ENCODE assay signal across 25 cellular contexts in the genomic region with DNA sequence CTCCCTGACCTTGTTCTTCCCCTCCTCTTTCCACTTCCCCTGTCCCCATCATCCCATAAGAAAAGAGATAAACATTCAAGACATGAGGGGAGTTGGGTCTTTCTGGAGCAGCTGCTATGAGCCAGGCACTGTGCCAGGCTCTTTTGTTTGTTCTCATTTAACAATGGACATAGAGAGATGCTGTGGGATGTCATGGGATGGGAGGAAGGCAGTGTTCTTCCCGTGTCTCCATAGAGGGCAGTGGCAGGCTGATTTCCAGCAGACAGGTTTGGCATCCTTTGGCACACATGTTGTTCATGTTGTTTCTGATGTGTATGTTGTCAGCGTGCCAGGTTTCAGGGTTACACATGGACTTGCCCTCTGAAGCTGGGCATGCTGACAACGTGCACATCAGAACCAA. TPM values are rescaled to one million over a fixed set of nuclear protein-coding genes. Genes with fewer than 3 reads are reported as not detected.
A peak's percentile ranks its signal among the peaks of the same experiment; 100 is the strongest.
DNase-seq lines count a peak whose midpoint lies in the region; ATAC-seq and TF ChIP-seq lines count a peak whose summit lies in the region.
"Had no signal": no experiment of that assay in that cellular context is flagged by ENCODE, and none has a peak within 500 bp of the region (broad histone marks: within the 10 kb centered on the region; RNA-seq: fewer than 3 reads in every experiment).

No MANE protein-coding gene starts in this region.

- no peaks in the 10 kb centered on the region for H3K4me1 ChIP-seq in foreskin keratinocyte
- H3K4me1 ChIP-seq in upper lobe of right lung: no peaks in the 10 kb centered on the region
- H3K4me1 ChIP-seq: neural progenitor cell had no signal

- no peaks in the 10 kb centered on the region for H3K36me3 Mint-ChIP-seq in Calu3 (ENCODE audit: insufficient read depth, unreplicated experiment)
- H3K36me3 Mint-ChIP-seq: activated naive CD4-positive, alpha-beta T cell treated with anti-CD3 and anti-CD28 coated beads, Interleukin-2, amount 50 U/mL, for 72 hours; IgD-negative memory B cell; mesothelial cell of epicardium; neural progenitor cell; stimulated activated effector memory CD8-positive, alpha-beta T cell treated with anti-CD3 and anti-CD28 coated beads, Interleukin-12 subunit alpha, Interleukin-12 subunit beta, amount 100 ng/mL, for 72 hours had no signal

- H3K27ac ChIP-seq in foreskin keratinocyte (no peak overlapping the region), upper lobe of right lung (no peak overlapping the region)
- H3K27ac ChIP-seq: HL-60, neural progenitor cell had no signal

- no TSS peak for BruUV-seq in Calu3 (replicated peaks; lab: Mats Ljungman, UMichigan)

- no peaks in the 10 kb centered on the region for H3K9me3 ChIP-seq in upper lobe of right lung

- intact Hi-C loops in upper lobe of right lung (cut with DNase I): no loop called here
- intact Hi-C loops in Right ventricle myocardium superior (cut with DNase I): no loop called here
- intact Hi-C loops in Calu3 (cut with micrococcal nuclease; ENCODE audit: unreplicated experiment): no loop called here

- TF ChIP-seq CTCF in foreskin keratinocyte (conservative IDR thresholded peaks at IDR 0.05) (peak; percentile 5), upper lobe of right lung (IDR thresholded peaks at IDR 0.05) (no peak), Calu3 (IDR thresholded peaks at IDR 0.05; ENCODE audit: unreplicated experiment) (no peak)

- H3K4me3 Mint-ChIP-seq in Calu3 (ENCODE audit: low read depth, unreplicated experiment): no peak overlapping the region
- H3K4me3 Mint-ChIP-seq: activated B cell treated with CpG ODN at 0.5 μM for 24 hours; CD4-positive, alpha-beta T cell; dendritic cell treated with granulocyte-macrophage colony-stimulating factor and Interleukin-4, amounts not matched to agents 40 ng/mL and 50 ng/mL, for 4 days; H9; IgD-negative memory B cell; mesothelial cell of epicardium; neural progenitor cell; stimulated activated effector memory CD8-positive, alpha-beta T cell treated with anti-CD3 and anti-CD28 coated beads, Interleukin-12 subunit alpha, Interleukin-12 subunit beta, amount 100 ng/mL, for 72 hours; T-helper 1 cell treated with Interleukin-12 subunit alpha and Interleukin-12 subunit beta and Interleukin-4 antibody, amounts not matched to agents 30 μg/mL and 1 μg/mL, for 36 hours had no signal

- H3K4me1 Mint-ChIP-seq in Calu3 (ENCODE audit: low read depth, unreplicated experiment): no peaks in the 10 kb centered on the region
- H3K4me1 Mint-ChIP-seq: activated B cell treated with CpG ODN at 0.5 μM for 24 hours; IgD-negative memory B cell; mesothelial cell of epicardium; stimulated activated effector memory CD8-positive, alpha-beta T cell treated with anti-CD3 and anti-CD28 coated beads, Interleukin-12 subunit alpha, Interleukin-12 subunit beta, amount 100 ng/mL, for 72 hours had no signal

- no peaks in the 10 kb centered on the region for H3K36me3 ChIP-seq in upper lobe of right lung
- H3K36me3 ChIP-seq: neural progenitor cell had no signal

- ATAC-seq in foreskin keratinocyte (no peak), upper lobe of right lung (no peak), Right ventricle myocardium superior (ENCODE audit: poor library complexity) (no peak)
- ATAC-seq: activated naive CD4-positive, alpha-beta T cell treated with anti-CD3 and anti-CD28 coated beads, Interleukin-2, amount 50 U/mL, for 72 hours; Right ventricle myocardium inferior; stimulated activated effector memory CD8-positive, alpha-beta T cell treated with anti-CD3 and anti-CD28 coated beads, Interleukin-12 subunit alpha, Interleukin-12 subunit beta, amount 100 ng/mL, for 72 hours had no signal

- CTCF ChIA-PET in Calu3 (lab: Charles Lee): no interaction called here

- no peaks in the 10 kb centered on the region for H3K9me3 Mint-ChIP-seq in Calu3 (ENCODE audit: low read depth, unreplicated experiment)
- H3K9me3 Mint-ChIP-seq: activated B cell treated with CpG ODN at 0.5 μM for 24 hours; CD4-positive, alpha-beta T cell; dendritic cell treated with granulocyte-macrophage colony-stimulating factor and Interleukin-4, amounts not matched to agents 40 ng/mL and 50 ng/mL, for 4 days had no signal

- DNase-seq in NCI-H526 (lab: John Stamatoyannopoulos, UW) (peak; percentile 18 to 50), NCI-H526 treated with DMSO at 0.1 percent for 48 hours (lab: John Stamatoyannopoulos, UW) (no peak), NCI-H2196 (lab: John Stamatoyannopoulos, UW; ENCODE audit: unreplicated experiment) (peak; percentile 50), foreskin keratinocyte (no peak), upper lobe of right lung (peak; percentile 7), Right ventricle myocardium superior (no peak), Calu3 (no peak), DMS79 (lab: John Stamatoyannopoulos, UW) (no peak)
- DNase-seq: activated B cell treated with CpG ODN at 0.5 μM for 24 hours; activated T-cell treated with anti-CD3 and anti-CD28 coated beads, Interleukin-2, amount 50 U/mL, for 48 hours; CD4-positive, alpha-beta T cell; EL; H9; MM.1S; NCI-H2227 treated with DMSO at 0.1 percent for 48 hours; retina had no signal

- H3K27me3 Mint-ChIP-seq in Calu3 (ENCODE audit: unreplicated experiment): peaks cover 52% of the 10 kb centered on the region

- no peak overlapping the region for H3K27ac Mint-ChIP-seq in Calu3 (ENCODE audit: unreplicated experiment)
- H3K27ac Mint-ChIP-seq: activated B cell treated with CpG ODN at 0.5 μM for 24 hours; activated naive CD4-positive, alpha-beta T cell treated with anti-CD3 and anti-CD28 coated beads, Interleukin-2, amount 50 U/mL, for 72 hours; CD4-positive, alpha-beta T cell; dendritic cell treated with granulocyte-macrophage colony-stimulating factor and Interleukin-4, amounts not matched to agents 40 ng/mL and 50 ng/mL, for 4 days; H9; IgD-negative memory B cell; mesothelial cell of epicardium; neural progenitor cell; stimulated activated effector memory CD8-positive, alpha-beta T cell treated with anti-CD3 and anti-CD28 coated beads, Interleukin-12 subunit alpha, Interleukin-12 subunit beta, amount 100 ng/mL, for 72 hours; T-helper 1 cell treated with Interleukin-12 subunit alpha and Interleukin-12 subunit beta and Interleukin-4 antibody, amounts not matched to agents 30 μg/mL and 1 μg/mL, for 36 hours had no signal

- H3K4me3 ChIP-seq in upper lobe of right lung: no peak overlapping the region
- H3K4me3 ChIP-seq: neural progenitor cell had no signal

- peaks cover 28% of the 10 kb centered on the region for H3K27me3 ChIP-seq in foreskin keratinocyte
- peaks cover 5% of the 10 kb centered on the region for H3K27me3 ChIP-seq in upper lobe of right lung

RNA-seq across cellular contexts. Expression of a gene that starts 44.0 kb away (rescaled TPM):
- total RNA-seq in foreskin keratinocyte: 45.0 and 49.6 TPM in 2 replicates
- polyA plus RNA-seq in foreskin keratinocyte: 28.6 and 33.1 TPM in 2 replicates
- 10.4 TPM for total RNA-seq in upper lobe of right lung
- total RNA-seq in Right ventricle myocardium superior: 15.0 TPM
- total RNA-seq in Calu3 (2022): 22.1 and 28.5 TPM in 2 replicates

Comparison
In these comparisons a context has a peak if more than half of its experiments do, and no peak if none do; other contexts are left out.
1. DNase-seq: peak in NCI-H526 (2 of 2), NCI-H2196 (single experiment) and upper lobe of right lung (single experiment); none in NCI-H526 treated with DMSO at 0.1 percent for 48 hours (single experiment), foreskin keratinocyte (0 of 2), Right ventricle myocardium superior (single experiment), Calu3 (single experiment) and DMS79 (single experiment).